18 cellular contexts compared by ENCODE assay signal in genomic region chr4:162700358-162700757, GRCh38.
"Had no signal": no experiment of that assay in that cellular context is flagged by ENCODE, and none has a peak within 500 bp of the region (broad histone marks: within the 10 kb centered on the region; RNA-seq: fewer than 3 reads in every experiment).

No MANE protein-coding gene starts in this region.

- H3K4me1 ChIP-seq: foreskin keratinocyte, uterus had no signal

- H3K36me3 ChIP-seq: brain microvascular endothelial cell, tibial artery, uterus had no signal

- H3K4me3 ChIP-seq: tibial artery, uterus had no signal

- FAIRE-seq: TTC549 had no signal

- DNase-seq: activated CD4-positive, alpha-beta T cell treated with anti-CD3 and anti-CD28 coated beads, Interleukin-2, amount 10 ng/mL, durations not matched to agents 24 days and 14 days; activated CD4-positive, CD25-positive, alpha-beta regulatory T cell; activated CD8-positive, alpha-beta memory T cell treated with anti-CD3 and anti-CD28 coated beads, Interleukin-2, amount 50 U/mL, for 48 hours; activated gamma-delta T cell treated with Interleukin-2 at 50 U/mL for 16 hours; activated naive CD8-positive, alpha-beta T cell treated with anti-CD3 and anti-CD28 coated beads for 36 hours; brain microvascular endothelial cell; effector memory CD4-positive, alpha-beta T cell; foreskin keratinocyte; glutamatergic neuron; hypothalamus; left ventricle myocardium superior; natural killer cell; retina; stimulated activated CD4-positive, alpha-beta T cell treated with anti-CD3 and anti-CD28 coated beads, Interleukin-4, amount 100 ng/mL, for 1 hour; stimulated activated naive B cell treated with anti-CD40 and anti-IgM and Interleukin-4, amounts not matched to agents 10 μg/mL and 1 μg/mL and 100 μg/mL, for 72 hours; tibial artery; uterus had no signal

- H3K27me3 ChIP-seq: brain microvascular endothelial cell, foreskin keratinocyte, tibial artery, uterus had no signal

- H3K27ac ChIP-seq: brain microvascular endothelial cell, foreskin keratinocyte, tibial artery, uterus had no signal

- ATAC-seq: foreskin keratinocyte; left ventricle myocardium superior; natural killer cell; stimulated activated naive B cell treated with anti-CD40 and anti-IgM and Interleukin-4, amounts not matched to agents 10 μg/mL and 1 μg/mL and 100 μg/mL, for 72 hours had no signal
